ENCODE assay signal across 30 cellular contexts in genomic region chr13:47990427-47990826, GRCh38.
"Had no signal": no experiment of that assay in that cellular context is flagged by ENCODE, and none has a peak within 500 bp of the region (broad histone marks: within the 10 kb centered on the region; RNA-seq: fewer than 3 reads in every experiment).

No MANE protein-coding gene starts in this region.

- H3K9me3 ChIP-seq: ascending aorta, breast epithelium had no signal

- DNase-seq: activated CD4-positive, alpha-beta memory T cell treated with anti-CD3 and anti-CD28 coated beads, Interleukin-2, amount 10 ng/mL, durations not matched to agents 7 days and 5 days; activated CD4-positive, alpha-beta T cell treated with anti-CD3 and anti-CD28 coated beads for 1 hour; activated CD4-positive, alpha-beta T cell treated with anti-CD3 and anti-CD28 coated beads for 4 hours; activated CD4-positive, alpha-beta T cell treated with anti-CD3 and anti-CD28 coated beads, Interleukin-2, amount 10 ng/mL, durations not matched to agents 7 days and 5 days; activated CD4-positive, alpha-beta T cell treated with anti-CD3 and anti-CD28 coated beads, Interleukin-2, amount 50 U/mL, for 4 hours; activated CD8-positive, alpha-beta memory T cell treated with anti-CD3 and anti-CD28 coated beads, Interleukin-2, amount 50 U/mL, for 48 hours; activated gamma-delta T cell; activated naive CD4-positive, alpha-beta T cell; activated naive CD4-positive, alpha-beta T cell treated with anti-CD3 and anti-CD28 coated beads, Interleukin-2, amount 10 ng/mL, durations not matched to agents 7 days and 5 days; activated naive CD8-positive, alpha-beta T cell treated with anti-CD3 and anti-CD28 coated beads, Interleukin-2, amount 10 ng/mL, durations not matched to agents 7 days and 5 days; activated T-cell treated with anti-CD3 and anti-CD28 coated beads for 4 hours; activated T-cell treated with anti-CD3 and anti-CD28 coated beads, Interleukin-2, amount 50 U/mL, for 24 hours; activated T-cell treated with anti-CD3 and anti-CD28 coated beads, Interleukin-2, amount 50 U/mL, for 72 hours; central memory CD4-positive, alpha-beta T cell; cerebellar nuclear complex; dorsolateral prefrontal cortex; effector memory CD4-positive, alpha-beta T cell; endodermal cell; foreskin fibroblast; T-helper 1 cell; T-helper 2 cell had no signal

- ATAC-seq: activated naive CD4-positive, alpha-beta T cell treated with anti-CD3 and anti-CD28 coated beads, Interleukin-2, amount 50 U/mL, for 72 hours; activated T-cell treated with anti-CD3 and anti-CD28 coated beads, Interleukin-2, amount 50 U/mL, for 72 hours; esophagus mucosa; WTC11 had no signal

- H3K27me3 ChIP-seq: ascending aorta, breast epithelium, cardiac muscle cell, dorsolateral prefrontal cortex had no signal

- H3K4me1 ChIP-seq: ascending aorta, breast epithelium had no signal

- H3K36me3 ChIP-seq: breast epithelium had no signal

- H3K4me3 ChIP-seq: ascending aorta, breast epithelium, cardiac muscle cell, coronary artery, dorsolateral prefrontal cortex had no signal

- FAIRE-seq: frontal cortex had no signal

- H3K27ac ChIP-seq: ascending aorta, breast epithelium, coronary artery, dorsolateral prefrontal cortex, VCaP had no signal
